ENCODE assay signal across 8 cellular contexts in genomic region chr11:111926505-111927391, GRCh38. TPM values are rescaled to one million over a fixed set of nuclear protein-coding genes. Genes with fewer than 3 reads are reported as not detected.
DNase-seq lines count a peak whose midpoint lies in the region; ATAC-seq, FAIRE-seq and TF ChIP-seq lines count a peak whose summit lies in the region.

No MANE protein-coding gene starts in this region.

- H3K9me3 ChIP-seq in DOHH2 (ENCODE audit: control insufficient read depth, insufficient read depth, low read length) (no peaks in the 10 kb centered on the region), GM23248 (ENCODE audit: low read depth) (no peaks in the 10 kb centered on the region), Karpas-422 (ENCODE audit: low read length) (no peaks in the 10 kb centered on the region)

- peak overlapping the region; percentile 83 for H3K4me3 ChIP-seq in DOHH2 (ENCODE audit: low read length)
- peak overlapping the region; percentile 70 for H3K4me3 ChIP-seq in GM23248
- peak overlapping the region; percentile 68 for H3K4me3 ChIP-seq in Karpas-422 (ENCODE audit: low read length)

- peaks cover 17% of the 10 kb centered on the region for H3K4me1 Mint-ChIP-seq in activated T-helper 1 cell treated with anti-CD3 and anti-CD28 coated beads, Interleukin-12 subunit alpha, Interleukin-12 subunit beta, Interleukin-2, Interleukin-4 antibody, amounts not matched to agents 30 ng/mL and 10 ng/mL and 1 ng/mL, durations not matched to agents 14 hours and 24 hours and 36 hours (ENCODE audit: low read depth)
- H3K4me1 Mint-ChIP-seq in naive B cell = peaks cover 9 to 17% (median 14%) of the 10 kb centered on the region in 3 donors
- peaks cover 19% of the 10 kb centered on the region for H3K4me1 Mint-ChIP-seq in stimulated activated effector memory CD8-positive, alpha-beta T cell treated with anti-CD3 and anti-CD28 coated beads, Interleukin-12 subunit alpha, Interleukin-12 subunit beta, amount 100 ng/mL, for 72 hours

- intact Hi-C loops in activated T-helper 1 cell treated with anti-CD3 and anti-CD28 coated beads, Interleukin-12 subunit alpha, Interleukin-12 subunit beta, Interleukin-2, Interleukin-4 antibody, amounts not matched to agents 30 ng/mL and 10 ng/mL and 1 ng/mL, durations not matched to agents 14 hours and 24 hours and 36 hours (cut with micrococcal nuclease) = loop anchor here (1.0 to 5.0 kb wide), 12 partner anchors 18 to 1386 kb away; partner anchors contain the start of genes ALG9, BCO2, CFAP68 and DLAT

- H4K20me1 ChIP-seq in DOHH2 (ENCODE audit: control insufficient read depth, insufficient read depth, low read depth, low read length) (no peaks in the 10 kb centered on the region), GM23248 (ENCODE audit: insufficient read depth) (no peaks in the 10 kb centered on the region), Karpas-422 (ENCODE audit: insufficient read depth, low read depth, low read length) (no peaks in the 10 kb centered on the region)

- peaks cover 18% of the 10 kb centered on the region for H3K27me3 Mint-ChIP-seq in activated T-helper 1 cell treated with anti-CD3 and anti-CD28 coated beads, Interleukin-12 subunit alpha, Interleukin-12 subunit beta, Interleukin-2, Interleukin-4 antibody, amounts not matched to agents 30 ng/mL and 10 ng/mL and 1 ng/mL, durations not matched to agents 14 hours and 24 hours and 36 hours (ENCODE audit: insufficient read depth)
- H3K27me3 Mint-ChIP-seq in naive B cell = peaks cover 0 to 13% (median 3%) of the 10 kb centered on the region in 3 donors

- H3K27me3 ChIP-seq in DOHH2 (ENCODE audit: control insufficient read depth, low read length) (no peaks in the 10 kb centered on the region; the same call in 1 of the 2 replicates), GM23248 (replicated peaks; ENCODE audit: insufficient read depth) (no peaks in the 10 kb centered on the region), Karpas-422 (ENCODE audit: low read length) (no peaks in the 10 kb centered on the region)

- peak overlapping the region; percentile 89 for H3K27ac Mint-ChIP-seq in activated T-helper 1 cell treated with anti-CD3 and anti-CD28 coated beads, Interleukin-12 subunit alpha, Interleukin-12 subunit beta, Interleukin-2, Interleukin-4 antibody, amounts not matched to agents 30 ng/mL and 10 ng/mL and 1 ng/mL, durations not matched to agents 14 hours and 24 hours and 36 hours
- peak overlapping the region; percentile 89 to 95 (median 92) for H3K27ac Mint-ChIP-seq in naive B cell
- peak overlapping the region; percentile 85 for H3K27ac Mint-ChIP-seq in stimulated activated effector memory CD8-positive, alpha-beta T cell treated with anti-CD3 and anti-CD28 coated beads, Interleukin-12 subunit alpha, Interleukin-12 subunit beta, amount 100 ng/mL, for 72 hours

- WGBS in GM23248 (ENCODE audit: low coverage in 1 of 2, low lambda C conversion rate in 2 of 2, missing lambda C conversion rate in 2 of 2), 2 experiments = 3 to 5% methylated on average over 29 to 47 of the region's 47 CpGs

- H3K36me3 Mint-ChIP-seq in activated T-helper 1 cell treated with anti-CD3 and anti-CD28 coated beads, Interleukin-12 subunit alpha, Interleukin-12 subunit beta, Interleukin-2, Interleukin-4 antibody, amounts not matched to agents 30 ng/mL and 10 ng/mL and 1 ng/mL, durations not matched to agents 14 hours and 24 hours and 36 hours (ENCODE audit: low read depth) = no peaks in the 10 kb centered on the region
- H3K36me3 Mint-ChIP-seq in naive B cell = no peaks in the 10 kb centered on the region
- H3K36me3 Mint-ChIP-seq in stimulated activated effector memory CD8-positive, alpha-beta T cell treated with anti-CD3 and anti-CD28 coated beads, Interleukin-12 subunit alpha, Interleukin-12 subunit beta, amount 100 ng/mL, for 72 hours = no peaks in the 10 kb centered on the region

- H3K4me2 ChIP-seq in DOHH2 (ENCODE audit: low read length) = peak overlapping the region; percentile 99
- H3K4me2 ChIP-seq in GM23248 (ENCODE audit: unreplicated experiment) = peak overlapping the region; percentile 89
- peak overlapping the region; percentile 89 for H3K4me2 ChIP-seq in Karpas-422 (ENCODE audit: low read depth, low read length, poor library complexity, severe bottlenecking)

- peak overlapping the region; percentile 82 for H3K4me3 Mint-ChIP-seq in activated T-helper 1 cell treated with anti-CD3 and anti-CD28 coated beads, Interleukin-12 subunit alpha, Interleukin-12 subunit beta, Interleukin-2, Interleukin-4 antibody, amounts not matched to agents 30 ng/mL and 10 ng/mL and 1 ng/mL, durations not matched to agents 14 hours and 24 hours and 36 hours
- H3K4me3 Mint-ChIP-seq in naive B cell = peak overlapping the region; percentile 68 to 93 (median 88)
- peak overlapping the region; percentile 71 for H3K4me3 Mint-ChIP-seq in stimulated activated effector memory CD8-positive, alpha-beta T cell treated with anti-CD3 and anti-CD28 coated beads, Interleukin-12 subunit alpha, Interleukin-12 subunit beta, amount 100 ng/mL, for 72 hours

- H3K4me1 ChIP-seq in DOHH2 (ENCODE audit: control insufficient read depth, low read length) = peaks cover 15% of the 10 kb centered on the region
- H3K4me1 ChIP-seq in GM23248 (ENCODE audit: insufficient read depth) = peaks cover 34% of the 10 kb centered on the region
- peaks cover 14% of the 10 kb centered on the region for H3K4me1 ChIP-seq in Karpas-422 (ENCODE audit: low read length)

- TF ChIP-seq CTCF in DOHH2 (IDR thresholded peaks at IDR 0.05; ENCODE audit: low read depth, low read length, poor library complexity, severe bottlenecking) = no peak

- peak; percentile 85 for ATAC-seq in naive B cell (ENCODE audit: low read depth in 2 of 2)
- ATAC-seq in stimulated activated effector memory CD8-positive, alpha-beta T cell treated with anti-CD3 and anti-CD28 coated beads, Interleukin-12 subunit alpha, Interleukin-12 subunit beta, amount 100 ng/mL, for 72 hours = peak; percentile 94

- H3K27ac ChIP-seq in DOHH2 (ENCODE audit: low read depth, low read length) (peak overlapping the region; percentile 60), GM23248 (peak overlapping the region; percentile 80), Karpas-422 (ENCODE audit: low read length) (no peak overlapping the region)

- H3K79me2 ChIP-seq in DOHH2 (ENCODE audit: control insufficient read depth, low read length) = no peaks in the 10 kb centered on the region
- no peaks in the 10 kb centered on the region for H3K79me2 ChIP-seq in GM23248 (ENCODE audit: insufficient read depth)
- no peaks in the 10 kb centered on the region for H3K79me2 ChIP-seq in Karpas-422 (ENCODE audit: low read length)

- H3K36me3 ChIP-seq in DOHH2 (ENCODE audit: control insufficient read depth, low read length) (no peaks in the 10 kb centered on the region), GM23248 (ENCODE audit: low read depth) (no peaks in the 10 kb centered on the region), Karpas-422 (ENCODE audit: insufficient read depth, low read length) (no peaks in the 10 kb centered on the region)

- no peaks in the 10 kb centered on the region for H3K9me2 ChIP-seq in DOHH2 (replicated peaks; ENCODE audit: control insufficient read depth, low read length)
- H3K9me2 ChIP-seq in GM23248 (ENCODE audit: insufficient read depth) = no peaks in the 10 kb centered on the region
- no peaks in the 10 kb centered on the region for H3K9me2 ChIP-seq in Karpas-422 (replicated peaks; ENCODE audit: insufficient read depth, low read length)

- DNase-seq in GM23248 (peak; percentile 99), Karpas-422 (peak; percentile 95), RCC 7860 (ENCODE audit: low spot score) (peak; percentile 84), fibroblast of gingiva (ENCODE audit: low read depth) (peak; percentile 97), naive B cell (peak; percentile 98)
- peak; percentile 93 for DNase-seq in activated T-helper 1 cell treated with anti-CD3 and anti-CD28 coated beads, Interleukin-12 subunit alpha, Interleukin-12 subunit beta, Interleukin-2, Interleukin-4 antibody, amounts not matched to agents 30 ng/mL and 10 ng/mL and 1 ng/mL, durations not matched to agents 14 hours and 24 hours and 36 hours (ENCODE audit: low spot score)
- DNase-seq in stimulated activated effector memory CD8-positive, alpha-beta T cell treated with anti-CD3 and anti-CD28 coated beads, Interleukin-12 subunit alpha, Interleukin-12 subunit beta, amount 100 ng/mL, for 72 hours (ENCODE audit: low spot score in 2 of 2) = peak; percentile 89 to 97

- in situ Hi-C loops in GM23248 (cut with MboI) = no loop called here

- H3F3A ChIP-seq in DOHH2 (ENCODE audit: control insufficient read depth, insufficient read depth) (0 out of 2 replicates have a peak, but pooled peaks cover 2% of the 10 kb centered on the region), GM23248 (ENCODE audit: insufficient read depth) (peaks cover 29% of the 10 kb centered on the region)

- peak; percentile 64 for FAIRE-seq in RCC 7860 (lab: Jason Lieb, UNC)

- H3K9ac ChIP-seq in GM23248 (peak overlapping the region; percentile 73), Karpas-422 (ENCODE audit: low read length) (peak overlapping the region; percentile 72)

- H2AFZ ChIP-seq in GM23248 (peak overlapping the region; percentile 84), Karpas-422 (ENCODE audit: low read length) (peak overlapping the region; percentile 84; the same call in 1 of the 2 replicates)

- no peaks in the 10 kb centered on the region for H3K9me3 Mint-ChIP-seq in activated T-helper 1 cell treated with anti-CD3 and anti-CD28 coated beads, Interleukin-12 subunit alpha, Interleukin-12 subunit beta, Interleukin-2, Interleukin-4 antibody, amounts not matched to agents 30 ng/mL and 10 ng/mL and 1 ng/mL, durations not matched to agents 14 hours and 24 hours and 36 hours
- peaks cover 0 to 3% (median 0%) of the 10 kb centered on the region in 7 donors for H3K9me3 Mint-ChIP-seq in naive B cell
- H3K9me3 Mint-ChIP-seq in stimulated activated effector memory CD8-positive, alpha-beta T cell treated with anti-CD3 and anti-CD28 coated beads, Interleukin-12 subunit alpha, Interleukin-12 subunit beta, amount 100 ng/mL, for 72 hours = no peaks in the 10 kb centered on the region

RNA-seq across cellular contexts. Expression of gene C11orf52, which starts 8.0 kb away (rescaled TPM):
- total RNA-seq in GM23248 (2014; rRNA removed; shearing (Covaris generic)) = 2.1 and 3.5 TPM in 2 replicates
- polyA plus RNA-seq in GM23248 (2016; fragmentation: Nextera tagmentation; extraction: Ambion mirVana) = 0.78 and 1.2 TPM in 2 replicates
- not detected in 2 replicates for total RNA-seq in Karpas-422 (2014; rRNA removed; shearing (Covaris generic); ENCODE audit: low replicate concordance)
- total RNA-seq in activated T-helper 1 cell treated with anti-CD3 and anti-CD28 coated beads, Interleukin-12 subunit alpha, Interleukin-12 subunit beta, Interleukin-2, Interleukin-4 antibody, amounts not matched to agents 30 ng/mL and 10 ng/mL and 1 ng/mL, durations not matched to agents 14 hours and 24 hours and 36 hours = not detected in 2 replicates
- polyA plus RNA-seq in naive B cell (ENCODE audit: low read depth in 6 of 6) = not detected

RNA-seq across cellular contexts. Expression of gene DIXDC1, which starts 10.4 kb away (rescaled TPM):
- total RNA-seq in GM23248 (2014; rRNA removed; shearing (Covaris generic)) = 22.7 and 22.9 TPM in 2 replicates
- polyA plus RNA-seq in GM23248 (2016; fragmentation: Nextera tagmentation; extraction: Ambion mirVana) = 10.4 and 10.8 TPM in 2 replicates
- 2.0 and 2.8 TPM in 2 replicates for total RNA-seq in Karpas-422 (2014; rRNA removed; shearing (Covaris generic); ENCODE audit: low replicate concordance)
- 15.2 and 16.0 TPM in 2 replicates for total RNA-seq in activated T-helper 1 cell treated with anti-CD3 and anti-CD28 coated beads, Interleukin-12 subunit alpha, Interleukin-12 subunit beta, Interleukin-2, Interleukin-4 antibody, amounts not matched to agents 30 ng/mL and 10 ng/mL and 1 ng/mL, durations not matched to agents 14 hours and 24 hours and 36 hours
- under 1 TPM in 3 of 6 donors, not detected in 3; 0.11 to 0.43 (median 0.13) TPM for polyA plus RNA-seq in naive B cell (ENCODE audit: low read depth in 6 of 6)

RNA-seq across cellular contexts. Expression of gene HSPB2, which starts 14.2 kb away (rescaled TPM):
- 0.38 and 1.2 TPM in 2 replicates for total RNA-seq in GM23248 (2014; rRNA removed; shearing (Covaris generic))
- 7.5 and 8.4 TPM in 2 replicates for polyA plus RNA-seq in GM23248 (2016; fragmentation: Nextera tagmentation; extraction: Ambion mirVana)
- total RNA-seq in Karpas-422 (2014; rRNA removed; shearing (Covaris generic); ENCODE audit: low replicate concordance) = not detected in 2 replicates
- total RNA-seq in activated T-helper 1 cell treated with anti-CD3 and anti-CD28 coated beads, Interleukin-12 subunit alpha, Interleukin-12 subunit beta, Interleukin-2, Interleukin-4 antibody, amounts not matched to agents 30 ng/mL and 10 ng/mL and 1 ng/mL, durations not matched to agents 14 hours and 24 hours and 36 hours = not detected in 2 replicates
- not detected for polyA plus RNA-seq in naive B cell (ENCODE audit: low read depth in 6 of 6)

RNA-seq across cellular contexts. Expression of gene CRYAB, which starts 15.2 kb away (rescaled TPM):
- total RNA-seq in GM23248 (2014; rRNA removed; shearing (Covaris generic)) = 91.0 and 104 TPM in 2 replicates
- 454 and 455 TPM in 2 replicates for polyA plus RNA-seq in GM23248 (2016; fragmentation: Nextera tagmentation; extraction: Ambion mirVana)
- total RNA-seq in Karpas-422 (2014; rRNA removed; shearing (Covaris generic); ENCODE audit: low replicate concordance) = not detected in 2 replicates
- total RNA-seq in activated T-helper 1 cell treated with anti-CD3 and anti-CD28 coated beads, Interleukin-12 subunit alpha, Interleukin-12 subunit beta, Interleukin-2, Interleukin-4 antibody, amounts not matched to agents 30 ng/mL and 10 ng/mL and 1 ng/mL, durations not matched to agents 14 hours and 24 hours and 36 hours = not detected in 2 replicates
- polyA plus RNA-seq in naive B cell (ENCODE audit: low read depth in 6 of 6) = not detected

RNA-seq across cellular contexts. Expression of gene CFAP68, which starts 47.4 kb away (rescaled TPM):
- total RNA-seq in GM23248 (2014; rRNA removed; shearing (Covaris generic)) = 7.6 and 9.9 TPM in 2 replicates
- polyA plus RNA-seq in GM23248 (2016; fragmentation: Nextera tagmentation; extraction: Ambion mirVana) (20.2 and 23.8 TPM in 2 replicates), naive B cell (ENCODE audit: low read depth in 6 of 6) (10 to 100 TPM; 14.3 to 28.3 (median 18.5) TPM)
- 31.5 and 40.7 TPM in 2 replicates for total RNA-seq in Karpas-422 (2014; rRNA removed; shearing (Covaris generic); ENCODE audit: low replicate concordance)
- total RNA-seq in activated T-helper 1 cell treated with anti-CD3 and anti-CD28 coated beads, Interleukin-12 subunit alpha, Interleukin-12 subunit beta, Interleukin-2, Interleukin-4 antibody, amounts not matched to agents 30 ng/mL and 10 ng/mL and 1 ng/mL, durations not matched to agents 14 hours and 24 hours and 36 hours = 17.7 and 22.3 TPM in 2 replicates
